ENCODE assay signal across 17 cellular contexts in genomic region chr12:106064622-106065021, GRCh38.
"Had no signal": no experiment of that assay in that cellular context is flagged by ENCODE, and none has a peak within 500 bp of the region (broad histone marks: within the 10 kb centered on the region; RNA-seq: fewer than 3 reads in every experiment).

No MANE protein-coding gene starts in this region.

- H3K27me3 Mint-ChIP-seq: activated naive CD8-positive, alpha-beta T cell treated with anti-CD3 and anti-CD28 coated beads, Interleukin-2, amount 10 ng/mL, durations not matched to agents 7 days and 5 days; dendritic cell treated with granulocyte-macrophage colony-stimulating factor and Interleukin-4, amounts not matched to agents 40 ng/mL and 50 ng/mL, for 4 days; type B pancreatic cell had no signal

- ATAC-seq: SK-N-SH treated with all-trans-retinoic acid at 6 μM for 48 hours; stimulated activated naive CD8-positive, alpha-beta T cell treated with anti-CD3 and anti-CD28 coated beads, Interleukin-15, Interleukin-2, amounts not matched to agents 100 U/mL and 50 U/mL, for 24 hours had no signal

- H3K36me3 Mint-ChIP-seq: activated naive CD8-positive, alpha-beta T cell treated with anti-CD3 and anti-CD28 coated beads, Interleukin-2, amount 10 ng/mL, durations not matched to agents 7 days and 5 days had no signal

- H3K27ac ChIP-seq: ovary, suprapubic skin had no signal

- H3K4me3 Mint-ChIP-seq: activated naive CD8-positive, alpha-beta T cell treated with anti-CD3 and anti-CD28 coated beads, Interleukin-2, amount 10 ng/mL, durations not matched to agents 7 days and 5 days; dendritic cell treated with granulocyte-macrophage colony-stimulating factor and Interleukin-4, amounts not matched to agents 40 ng/mL and 50 ng/mL, for 4 days; endodermal cell; type B pancreatic cell had no signal

- H3K9me3 ChIP-seq: ovary, suprapubic skin had no signal

- H3K9me3 Mint-ChIP-seq: activated naive CD8-positive, alpha-beta T cell treated with anti-CD3 and anti-CD28 coated beads, Interleukin-2, amount 10 ng/mL, durations not matched to agents 7 days and 5 days; dendritic cell treated with granulocyte-macrophage colony-stimulating factor and Interleukin-4, amounts not matched to agents 40 ng/mL and 50 ng/mL, for 4 days; endodermal cell had no signal

- DNase-seq: activated CD4-positive, alpha-beta T cell treated with anti-CD3 and anti-CD28 coated beads for 1 hour; activated CD4-positive, alpha-beta T cell treated with anti-CD3 and anti-CD28 coated beads, Interleukin-2, amount 50 U/mL, for 4 hours; activated naive CD4-positive, alpha-beta T cell; activated naive CD8-positive, alpha-beta T cell treated with anti-CD3 and anti-CD28 coated beads, Interleukin-2, amount 10 ng/mL, durations not matched to agents 7 days and 5 days; activated T-cell treated with anti-CD3 and anti-CD28 coated beads for 4 hours; aorta; cerebellar nuclear complex; endodermal cell; hippocampal formation; ovary; small intestine; stimulated activated naive CD8-positive, alpha-beta T cell treated with anti-CD3 and anti-CD28 coated beads, Interleukin-15, Interleukin-2, amounts not matched to agents 100 U/mL and 50 U/mL, for 24 hours; T-helper 1 cell had no signal

- H3K36me3 ChIP-seq: ovary had no signal

- H3K27ac Mint-ChIP-seq: activated naive CD8-positive, alpha-beta T cell treated with anti-CD3 and anti-CD28 coated beads, Interleukin-2, amount 10 ng/mL, durations not matched to agents 7 days and 5 days; dendritic cell treated with granulocyte-macrophage colony-stimulating factor and Interleukin-4, amounts not matched to agents 40 ng/mL and 50 ng/mL, for 4 days; endodermal cell; type B pancreatic cell had no signal

- H3K4me3 ChIP-seq: ovary, suprapubic skin had no signal

- H3K4me1 ChIP-seq: suprapubic skin had no signal

- H3K4me1 Mint-ChIP-seq: activated naive CD8-positive, alpha-beta T cell treated with anti-CD3 and anti-CD28 coated beads, Interleukin-2, amount 10 ng/mL, durations not matched to agents 7 days and 5 days had no signal

- H3K27me3 ChIP-seq: ovary, suprapubic skin had no signal
